In the genomic region with DNA sequence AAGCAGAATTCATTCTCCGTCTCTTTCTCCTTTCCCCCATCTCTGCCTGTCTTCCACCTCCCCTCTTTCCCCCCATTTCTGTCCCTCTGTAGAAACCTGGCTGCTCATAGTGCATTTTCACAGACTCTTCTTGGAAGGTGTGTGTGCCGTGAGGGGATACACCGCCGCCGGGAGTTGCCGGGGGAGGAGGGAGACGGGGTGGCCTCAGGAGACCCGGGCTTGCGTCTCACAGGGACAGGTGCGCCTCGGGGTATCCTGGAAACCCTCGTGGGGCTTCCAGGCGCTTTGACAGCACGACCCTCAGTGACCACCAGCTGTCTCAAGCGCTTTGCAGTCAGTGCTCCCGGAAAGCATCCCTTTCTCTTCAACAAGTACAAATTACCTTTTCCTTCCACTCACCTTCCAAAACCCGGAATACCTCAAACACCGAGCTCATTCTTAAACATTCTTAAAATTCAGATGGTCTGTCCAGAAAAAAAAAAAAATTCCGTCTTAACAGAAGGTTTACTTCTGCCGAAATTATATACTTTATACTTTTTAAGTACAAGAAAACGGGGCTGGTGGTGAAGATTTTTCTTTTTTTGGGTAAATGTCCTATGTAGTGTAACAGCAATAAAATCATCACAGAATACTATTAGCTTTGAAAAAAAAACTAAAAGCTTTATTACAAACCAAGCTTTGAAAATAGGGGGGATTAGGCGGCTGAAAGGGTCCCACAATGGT, we compare ENCODE assay signal across 18 cellular contexts. TPM values are rescaled to one million over a fixed set of nuclear protein-coding genes. Genes with fewer than 3 reads are reported as not detected.
DNase-seq lines count a peak whose midpoint lies in the region; ATAC-seq, FAIRE-seq and TF ChIP-seq lines count a peak whose summit lies in the region.
"Had no signal": no experiment of that assay in that cellular context is flagged by ENCODE, and none has a peak within 500 bp of the region (broad histone marks: within the 10 kb centered on the region; RNA-seq: fewer than 3 reads in every experiment).

No MANE protein-coding gene starts in this region.

- H3K79me2 ChIP-seq in neural progenitor cell (ENCODE audit: low read depth): peaks cover 36% of the 10 kb centered on the region

- H3K4me2 ChIP-seq in neural progenitor cell: peak overlapping the region; percentile 95

- H3K4me3 ChIP-seq in kidney (ENCODE audit: low read length in 2 of 2): peak overlapping the region; percentile 50 to 52
- H3K4me3 ChIP-seq in neural progenitor cell: peak overlapping the region; percentile 45
- H3K4me3 ChIP-seq in uterus: peak overlapping the region; percentile 37 to 40
- H3K4me3 ChIP-seq in WERI-Rb-1 (ENCODE audit: low read depth, low read length): no peak overlapping the region

- H3K36me3 ChIP-seq in kidney (ENCODE audit: control insufficient read depth in 1 of 2, insufficient read depth in 2 of 2, low read length in 2 of 2): peaks cover 0 to 6% of the 10 kb centered on the region in 2 donors
- no peaks in the 10 kb centered on the region for H3K36me3 ChIP-seq in neural progenitor cell
- H3K36me3 ChIP-seq in uterus: no peaks in the 10 kb centered on the region
- no peaks in the 10 kb centered on the region for H3K36me3 ChIP-seq in WERI-Rb-1

- H3K4me1 Mint-ChIP-seq in brain: peaks cover 86% of the 10 kb centered on the region
- peaks cover 70% of the 10 kb centered on the region for H3K4me1 Mint-ChIP-seq in neural progenitor cell

- peaks cover 0 to 8% (median 0%) of the 10 kb centered on the region in 5 experiments for H3K9me3 Mint-ChIP-seq in brain
- H3K9me3 Mint-ChIP-seq in neural progenitor cell: no peaks in the 10 kb centered on the region
- H3K9me3 Mint-ChIP-seq: HFFc6 had no signal

- H3K4me1 ChIP-seq in kidney (ENCODE audit: control insufficient read depth in 1 of 2, insufficient read depth in 1 of 2, low read depth in 1 of 2, low read length in 2 of 2) (peaks cover 0 to 9% of the 10 kb centered on the region in 2 donors), neural progenitor cell (peaks cover 83% of the 10 kb centered on the region), uterus (peaks cover 0 to 8% of the 10 kb centered on the region in 2 donors)

- peak overlapping the region in 1 of 2 donors; percentile 63 for H3K9ac ChIP-seq in kidney (ENCODE audit: low read length in 2 of 2)
- no peak overlapping the region for H3K9ac ChIP-seq in neural progenitor cell

- DNase-seq in kidney: no peak
- DNase-seq in neural progenitor cell (ENCODE audit: low spot score): peak; percentile 68
- DNase-seq in uterus: peak in 1 of 2 donors; percentile 46
- no peak for DNase-seq in WERI-Rb-1
- no peak for DNase-seq in GM10266 (ENCODE audit: extremely low spot score)
- DNase-seq: ACHN; HFFc6; KG1; NCI-H1436 treated with DMSO at 0.1 percent for 48 hours; NCI-H2029 treated with DMSO at 0.1 percent for 48 hours; NCI-H2171 treated with DMSO at 0.1 percent for 48 hours; NCI-H446 treated with DMSO at 0.1 percent for 48 hours; NK-92 treated with Interleukin-12 subunit alpha and Interleukin-12 subunit beta, amount 100 ng/mL, for 24 hours had no signal

- H3K4me3 Mint-ChIP-seq in brain: peak overlapping the region; percentile 80 to 93 (median 81)
- H3K4me3 Mint-ChIP-seq in neural progenitor cell: peak overlapping the region; percentile 88
- H3K4me3 Mint-ChIP-seq: HFFc6 had no signal

- H4K20me1 ChIP-seq in neural progenitor cell (ENCODE audit: low read depth): peaks cover 75% of the 10 kb centered on the region

- H3K27ac Mint-ChIP-seq in brain (peak overlapping the region; percentile 50 to 100 (median 92)), neural progenitor cell (no peak overlapping the region)
- H3K27ac Mint-ChIP-seq: HFFc6 had no signal

- H3K27me3 Mint-ChIP-seq in brain (peaks cover 99% of the 10 kb centered on the region), neural progenitor cell (ENCODE audit: insufficient read depth, low read depth) (peaks cover 81% of the 10 kb centered on the region)

- H3K36me3 Mint-ChIP-seq in brain (no peaks in the 10 kb centered on the region), neural progenitor cell (peaks cover 11% of the 10 kb centered on the region)

- FAIRE-seq in kidney (lab: Jason Lieb, UNC): no peak
- FAIRE-seq: HepG2 had no signal

- H3K27me3 ChIP-seq in neural progenitor cell: peaks cover 100% of the 10 kb centered on the region
- H3K27me3 ChIP-seq in uterus: no peaks in the 10 kb centered on the region
- peaks cover 97% of the 10 kb centered on the region for H3K27me3 ChIP-seq in WERI-Rb-1 (ENCODE audit: insufficient read depth, low read depth, severe bottlenecking)

- no peak overlapping the region for H2AFZ ChIP-seq in neural progenitor cell (replicated peaks)

- H3K9me3 ChIP-seq in kidney (ENCODE audit: control insufficient read depth in 1 of 2, low read length in 2 of 2) (no peaks in the 10 kb centered on the region), neural progenitor cell (ENCODE audit: low read depth) (no peaks in the 10 kb centered on the region), uterus (no peaks in the 10 kb centered on the region), WERI-Rb-1 (ENCODE audit: severe bottlenecking) (peaks cover 2% of the 10 kb centered on the region)

- H3F3A ChIP-seq in neural progenitor cell (ENCODE audit: low read depth): peaks cover 64% of the 10 kb centered on the region

- TF ChIP-seq CTCF in brain (conservative IDR thresholded peaks at IDR 0.05) (no peak), kidney (IDR thresholded peaks at IDR 0.05; ENCODE audit: borderline replicate concordance, extremely low read depth, insufficient read depth) (no peak), neural progenitor cell (IDR thresholded peaks at IDR 0.05) (no peak), uterus (IDR thresholded peaks at IDR 0.05) (no peak), WERI-Rb-1 (IDR thresholded peaks at IDR 0.05; ENCODE audit: low read depth, low read length) (no peak), GM10266 (IDR thresholded peaks at IDR 0.05; ENCODE audit: control insufficient read depth, insufficient read depth, low read depth, missing control alignments) (no peak)

- intact Hi-C loops in kidney (cut with DNase I) (no loop called here), uterus (cut with DNase I; ENCODE audit: low total_unique reads) (no loop called here)

- no peak for TF ChIP-seq POLR2A in uterus (IDR thresholded peaks at IDR 0.05)

- no peak for ATAC-seq in GM19452 (IDR thresholded peaks at IDR 0.05; ENCODE audit: unreplicated experiment)
- ATAC-seq: HepG2 had no signal

- H3K27ac ChIP-seq in kidney (ENCODE audit: low read depth in 2 of 2, low read length in 2 of 2): peak overlapping the region; percentile 51 to 92
- H3K27ac ChIP-seq in neural progenitor cell: peak overlapping the region; percentile 42
- H3K27ac ChIP-seq in uterus: peak overlapping the region; percentile 98
- no peak overlapping the region for H3K27ac ChIP-seq in WERI-Rb-1
- H3K27ac ChIP-seq: RWPE1 had no signal

RNA-seq across cellular contexts. Expression of a gene that starts 8.2 kb away (rescaled TPM):
- 11.4 TPM for polyA plus RNA-seq in brain (ENCODE audit: insufficient read depth, low read depth, low replicate concordance)
- 82.8 TPM for total RNA-seq in kidney
- polyA plus RNA-seq in kidney (ENCODE audit: insufficient read depth, low read depth, low replicate concordance): 44.9 TPM
- total RNA-seq in neural progenitor cell (ENCODE audit: low replicate concordance): 9.5 and 22.7 TPM in 2 replicates
- total RNA-seq in uterus: 100 to 1,000 TPM in 1 of 4 donors, 10 to 100 TPM in 2, 1 to 10 TPM in 1; 6.7 to 154 (median 17.1) TPM
- total RNA-seq: H4, HepG2, HFFc6 had no signal
- polyA plus RNA-seq: HepG2 had no signal
